In genomic region chr2:72386288-72386687, GRCh38 we compare ENCODE assay signal across 1 cellular context.
TF ChIP-seq lines count a peak whose summit lies in the region.

No MANE protein-coding gene starts in this region.

TF ChIP-seq in GM23338, 12 proteins besides CTCF, POLR2A, EP300 and RAD21 (continued from another document):
- TF ChIP-seq REST (IDR thresholded peaks at IDR 0.05; ENCODE audit: unreplicated experiment) (no peak), JUNB (IDR thresholded peaks at IDR 0.05; ENCODE audit: unreplicated experiment) (no peak), EZH2 (IDR thresholded peaks at IDR 0.05; ENCODE audit: low read depth, unreplicated experiment) (no peak), POLR2AphosphoS5 (IDR thresholded peaks at IDR 0.05; ENCODE audit: low read depth) (no peak), NANOG (IDR thresholded peaks at IDR 0.05; ENCODE audit: borderline replicate concordance) (no peak), ZNF114 (CRISPR knock-in tag; IDR thresholded peaks at IDR 0.05) (no peak), CREB1 (CRISPR knock-in tag; IDR thresholded peaks at IDR 0.05; ENCODE audit: low read depth) (no peak)
